8 cellular contexts compared by ENCODE assay signal in the genomic region with DNA sequence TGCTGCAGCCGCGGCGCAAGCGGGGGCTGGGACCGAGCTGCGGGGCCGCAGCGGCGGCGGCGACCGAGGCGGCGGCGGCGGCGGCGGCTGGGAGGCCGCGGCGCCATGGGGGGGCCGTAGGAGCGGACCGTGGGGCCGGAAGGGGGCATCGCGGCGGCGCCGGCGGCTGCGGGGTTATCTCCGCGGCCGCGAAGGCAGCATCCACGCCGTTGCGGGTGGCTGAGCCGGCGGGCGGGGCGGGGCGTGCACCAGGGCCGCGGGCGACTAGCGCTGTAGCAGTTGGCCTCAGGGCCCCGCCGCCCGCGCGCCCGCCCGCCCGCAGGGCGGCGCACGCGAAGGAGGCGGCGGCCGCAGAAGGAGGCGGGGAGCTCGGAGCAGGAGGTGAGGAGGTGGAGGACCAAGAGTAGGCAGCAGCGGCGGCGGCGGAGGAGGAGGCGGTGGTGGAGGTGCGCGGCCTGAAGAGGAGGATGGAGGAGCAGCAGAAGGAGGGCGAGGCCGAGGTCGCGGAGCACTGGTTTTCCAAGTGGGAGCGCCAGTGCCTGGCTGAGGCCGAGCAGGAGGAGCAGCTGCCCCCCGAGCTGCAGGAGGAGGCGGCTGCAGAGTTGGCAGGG.
A peak's percentile ranks its signal among the peaks of the same experiment; 100 is the strongest.
DNase-seq lines count a peak whose midpoint lies in the region; ATAC-seq and TF ChIP-seq lines count a peak whose summit lies in the region.

No MANE protein-coding gene starts in this region.

- TF ChIP-seq CTCF in GM06990 (IDR thresholded peaks at IDR 0.05; ENCODE audit: insufficient read depth, low read length, poor library complexity, severe bottlenecking) (no peak), VCaP (conservative IDR thresholded peaks at IDR 0.05) (peak; percentile 43)

- peak; percentile 3 for DNase-seq in GM06990 (ENCODE audit: extremely low read depth, insufficient read length)
- DNase-seq in effector memory CD4-positive, alpha-beta T cell = peak in 2 of 3 donors; percentile 3 to 6
- peak; percentile 44 for DNase-seq in ureter (ENCODE audit: low spot score)
- DNase-seq in NCI-H128 (lab: John Stamatoyannopoulos, UW; ENCODE audit: unreplicated experiment) = no peak
- no peak for DNase-seq in middle frontal gyrus (ENCODE audit: extremely low spot score, low spot score)

- H3K27me3 ChIP-seq in GM06990 (replicated peaks; ENCODE audit: control insufficient read depth, insufficient read depth, low read length) = no peaks in the 10 kb centered on the region
- H3K27me3 ChIP-seq in effector memory CD4-positive, alpha-beta T cell (replicated peaks; ENCODE audit: control insufficient read depth, insufficient read depth, low read length, poor library complexity, severe bottlenecking) = no peaks in the 10 kb centered on the region
- H3K27me3 ChIP-seq in muscle layer of colon (ENCODE audit: control insufficient read depth in 1 of 2, insufficient read depth in 2 of 2, low read length in 2 of 2) = peaks cover 4 to 5% of the 10 kb centered on the region in 2 donors

- H3K27ac ChIP-seq in VCaP (no peak overlapping the region), muscle layer of colon (ENCODE audit: low read depth, low read length) (no peak overlapping the region)
- no peak overlapping the region for H3K27ac ChIP-seq in effector memory CD4-positive, alpha-beta T cell (ENCODE audit: insufficient read depth, low read length, poor library complexity, severe bottlenecking)

- no peaks in the 10 kb centered on the region for H3K4me1 ChIP-seq in effector memory CD4-positive, alpha-beta T cell (ENCODE audit: control insufficient read depth, insufficient read depth, low read length, poor library complexity, severe bottlenecking)
- H3K4me1 ChIP-seq in muscle layer of colon (ENCODE audit: insufficient read depth, low read length) = no peaks in the 10 kb centered on the region

- ATAC-seq in HG02610 (IDR thresholded peaks at IDR 0.05; ENCODE audit: unreplicated experiment) = peak; percentile 55

- H3K9ac ChIP-seq in muscle layer of colon (ENCODE audit: low read length) = no peak overlapping the region

- H3K36me3 ChIP-seq in GM06990 (ENCODE audit: control insufficient read depth, insufficient read depth, low read length) = no peaks in the 10 kb centered on the region
- no peaks in the 10 kb centered on the region for H3K36me3 ChIP-seq in effector memory CD4-positive, alpha-beta T cell (ENCODE audit: control insufficient read depth, insufficient read depth, low read length)
- no peaks in the 10 kb centered on the region for H3K36me3 ChIP-seq in muscle layer of colon (ENCODE audit: insufficient read depth, low read length)

- no peak overlapping the region for H3K4me3 ChIP-seq in GM06990 (replicated peaks; ENCODE audit: low read depth, low read length)
- peak overlapping the region; percentile 4 for H3K4me3 ChIP-seq in effector memory CD4-positive, alpha-beta T cell (ENCODE audit: insufficient read depth, low read depth, low read length, poor library complexity, severe bottlenecking)
- peak overlapping the region; percentile 20 to 41 for H3K4me3 ChIP-seq in muscle layer of colon (ENCODE audit: low read depth in 1 of 2, low read length in 2 of 2)

- no peaks in the 10 kb centered on the region for H3K9me3 ChIP-seq in effector memory CD4-positive, alpha-beta T cell (ENCODE audit: control insufficient read depth, low read length)
- H3K9me3 ChIP-seq in muscle layer of colon (ENCODE audit: low read length) = no peaks in the 10 kb centered on the region

Comparison
In these comparisons a context has a peak if more than half of its experiments do, and no peak if none do; other contexts are left out.
1. DNase-seq: peak in GM06990 (single experiment), effector memory CD4-positive, alpha-beta T cell (2 of 3) and ureter (single experiment); none in NCI-H128 (single experiment) and middle frontal gyrus (single experiment).